ENCODE assay signal across 1 cellular context in genomic region chr1:197465528-197466205, GRCh38.
TF ChIP-seq lines count a peak whose summit lies in the region.

No MANE protein-coding gene starts in this region.

TF ChIP-seq in K562, 482 proteins besides CTCF, POLR2A, EP300 and RAD21 (continued from another document):
- TF ChIP-seq AFF1 (IDR thresholded peaks at IDR 0.05; ENCODE audit: low read depth in 1 of 2, partially characterized antibody in 2 of 2) (no peak), ZNF764 (CRISPR knock-in tag; IDR thresholded peaks at IDR 0.05; ENCODE audit: low read depth) (no peak), CBX1 (IDR thresholded peaks at IDR 0.05; ENCODE audit: low read depth) (no peak), HDAC8 (tag; IDR thresholded peaks at IDR 0.05) (no peak)
